In the genomic region with DNA sequence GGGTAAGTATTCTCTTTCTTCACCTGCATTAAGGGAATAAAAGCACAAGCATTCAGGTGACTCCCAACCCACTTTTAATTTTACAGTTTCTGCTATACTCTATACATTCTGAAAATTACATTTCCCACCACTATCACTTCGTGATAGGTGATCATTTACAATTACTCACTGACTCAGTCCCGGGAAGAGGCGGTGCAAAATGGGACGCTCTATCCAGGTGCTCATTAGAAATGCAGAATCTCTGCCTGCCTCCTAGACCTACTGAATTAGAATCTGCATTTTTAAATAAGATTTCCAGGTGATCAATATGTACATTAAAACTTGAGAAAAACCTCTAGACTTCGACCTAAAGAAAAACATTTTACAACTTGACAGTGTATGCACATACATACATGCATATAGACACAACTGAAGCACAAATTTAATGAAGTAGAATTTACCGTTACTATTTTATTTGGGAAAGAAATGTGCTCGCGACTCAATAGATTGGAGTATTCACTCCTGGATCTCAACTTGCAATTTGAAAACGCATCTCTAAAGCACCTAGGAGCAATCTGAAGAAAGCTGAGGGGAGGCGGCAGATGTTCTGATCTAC, we compare ENCODE assay signal across 8 cellular contexts. TPM values are rescaled to one million over a fixed set of nuclear protein-coding genes. Genes with fewer than 3 reads are reported as not detected.
DNase-seq lines count a peak whose midpoint lies in the region; TF ChIP-seq lines count a peak whose summit lies in the region.

No MANE protein-coding gene starts in this region.

- H3K27me3 Mint-ChIP-seq in IgD-negative memory B cell = no peaks in the 10 kb centered on the region

- DNase-seq in colonic mucosa = no peak
- no peak for DNase-seq in hypothalamus (lab: John Stamatoyannopoulos, UW)
- no peak for DNase-seq in NCI-H524 (lab: John Stamatoyannopoulos, UW)
- DNase-seq in activated gamma-delta T cell (lab: John Stamatoyannopoulos, UW) = no peak
- no peak for DNase-seq in activated CD4-positive, CD25-positive, alpha-beta regulatory T cell treated with anti-CD3 and anti-CD28 coated beads, Interleukin-2, amount 50 U/mL, for 72 hours

- H3K4me3 ChIP-seq in colonic mucosa (peak overlapping the region; percentile 89), mucosa of stomach (ENCODE audit: low read length) (peak overlapping the region; percentile 27)

- H3K36me3 Mint-ChIP-seq in IgD-negative memory B cell = no peaks in the 10 kb centered on the region

- peaks cover 46 to 64% (median 62%) of the 10 kb centered on the region in 3 donors for H3K4me1 Mint-ChIP-seq in IgD-negative memory B cell

- no peaks in the 10 kb centered on the region for H3K27me3 ChIP-seq in colonic mucosa
- no peaks in the 10 kb centered on the region for H3K27me3 ChIP-seq in mucosa of stomach (ENCODE audit: control insufficient read depth, insufficient read depth, low read length)

- peak overlapping the region; percentile 97 to 99 (median 98) for H3K27ac Mint-ChIP-seq in IgD-negative memory B cell

- no peaks in the 10 kb centered on the region for H3K4me1 ChIP-seq in colonic mucosa
- H3K4me1 ChIP-seq in mucosa of stomach (ENCODE audit: control insufficient read depth, insufficient read depth, low read length) = peaks cover 20% of the 10 kb centered on the region

- intact Hi-C loops in colonic mucosa (cut with DNase I) = no loop called here

- H3K9me3 ChIP-seq in colonic mucosa (no peaks in the 10 kb centered on the region), mucosa of stomach (ENCODE audit: control insufficient read depth, low read length) (no peaks in the 10 kb centered on the region)

- H3K4me3 Mint-ChIP-seq in IgD-negative memory B cell = peak overlapping the region; percentile 89 to 97 (median 96)

- H3K36me3 ChIP-seq in colonic mucosa (no peaks in the 10 kb centered on the region), mucosa of stomach (ENCODE audit: control insufficient read depth, insufficient read depth, low read length) (no peaks in the 10 kb centered on the region)

- H3K27ac ChIP-seq in 22Rv1 (peak overlapping the region; percentile 61), colonic mucosa (peak overlapping the region; percentile 99)

- H3K9ac ChIP-seq in colonic mucosa (ENCODE audit: low read depth in 2 of 2, low read length in 2 of 2) (peak overlapping the region in 1 of 2 donors; percentile 76), mucosa of stomach (ENCODE audit: low read length) (peak overlapping the region; percentile 90)

- H3K9me3 Mint-ChIP-seq in IgD-negative memory B cell = no peaks in the 10 kb centered on the region

- TF ChIP-seq CTCF in 22Rv1 (IDR thresholded peaks at IDR 0.05) = no peak
- TF ChIP-seq CTCF in colonic mucosa (IDR thresholded peaks at IDR 0.05) = no peak

RNA-seq across cellular contexts. Expression of a gene that starts 0.6 kb away (rescaled TPM):
- polyA plus RNA-seq in IgD-negative memory B cell = 76.8 TPM
- total RNA-seq in colonic mucosa = 10 to 100 TPM; 32.4 to 53.5 TPM
